ENCODE assay signal across 6 cellular contexts in the genomic region with DNA sequence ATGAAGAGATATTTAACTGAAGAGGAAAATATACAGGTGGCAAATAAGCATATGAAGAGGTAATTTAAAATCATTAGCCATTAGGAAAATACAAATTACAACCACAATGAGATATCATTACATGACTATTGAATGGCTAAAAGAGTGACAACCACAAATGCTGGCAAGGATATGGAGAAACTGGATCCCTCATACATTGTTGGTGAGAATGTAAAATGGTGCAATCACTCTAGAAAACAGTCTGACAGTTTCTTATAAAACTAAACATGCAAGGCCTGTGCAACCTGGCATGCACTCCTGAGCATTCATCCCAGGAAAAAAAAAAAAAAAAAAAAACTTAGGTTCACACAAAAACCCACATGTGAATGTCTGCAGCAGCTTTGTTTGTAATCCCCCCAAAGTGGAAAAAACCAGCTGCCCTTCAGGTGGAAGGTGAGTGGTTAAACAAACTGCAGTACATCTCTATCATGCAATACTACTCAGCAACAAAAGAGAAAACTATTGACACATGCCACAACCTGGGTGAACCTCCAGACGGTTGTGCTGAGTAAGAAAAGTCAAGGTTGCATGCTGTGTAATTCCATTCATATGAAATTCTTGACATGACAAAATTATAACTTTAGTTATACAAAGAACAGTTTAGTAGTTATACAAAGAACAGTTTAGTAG.
DNase-seq lines count a peak whose midpoint lies in the region; ATAC-seq, FAIRE-seq and TF ChIP-seq lines count a peak whose summit lies in the region.
"Not testable (repeated sequence)": the region's sequence is repeated elsewhere in the genome, so short reads cannot be mapped to it uniquely, and the experiment has no call there.

No MANE protein-coding gene starts in this region.

- CTCF ChIA-PET in MCF 10A (lab: Yijun Ruan, JAX); HepG2 (lab: Yijun Ruan, JAX; ENCODE audit: low intra/inter-chr PET ratio, low total read pairs): not testable (repeated sequence)

- peak in 1 of 2 experiments; percentile 47; a peak in 1 of 4 replicates for TF ChIP-seq EP300 in HepG2 (IDR thresholded peaks at IDR 0.05; ENCODE audit: low read depth in 2 of 2, low read length in 2 of 2)
- not testable (repeated sequence) for TF ChIP-seq EP300 in HepG2 (CRISPR knock-in tag; IDR thresholded peaks at IDR 0.05; ENCODE audit: borderline replicate concordance)

- POLR2A ChIA-PET in MCF 10A (lab: Yijun Ruan, JAX); HepG2 (lab: Yijun Ruan, JAX): not testable (repeated sequence)

- H3K9me3 ChIP-seq in HepG2 (ENCODE audit: low read length) = not testable (repeated sequence)

- H3K4me1 Mint-ChIP-seq in MCF 10A (ENCODE audit: insufficient read depth, unreplicated experiment) = peaks cover 24% of the 10 kb centered on the region

- H3K4me3 ChIP-seq in HepG2 (replicated peaks in 1 of 3; ENCODE audit: insufficient read depth in 1 of 3, low read depth in 2 of 3, low read length in 3 of 3) = not testable (repeated sequence)

- not testable (repeated sequence) for H3K36me3 Mint-ChIP-seq in MCF 10A (ENCODE audit: insufficient read depth, unreplicated experiment)

- not testable (repeated sequence) for BruUV-seq in MCF 10A (replicated peaks; lab: Mats Ljungman, UMichigan); HepG2 (replicated peaks; lab: Mats Ljungman, UMichigan)

- TF ChIP-seq CTCF in MCF 10A (IDR thresholded peaks at IDR 0.05; ENCODE audit: unreplicated experiment); HepG2 (CRISPR knock-in tag; IDR thresholded peaks at IDR 0.05): not testable (repeated sequence)

- not testable (repeated sequence) for H3K9ac ChIP-seq in HepG2 (ENCODE audit: insufficient read depth, low read depth, low read length)

- not testable (repeated sequence) for H3K27ac ChIP-seq in HepG2 (ENCODE audit: extremely low read length, insufficient read depth, low read length)

- in situ Hi-C loops in HepG2 (cut with HindIII; ENCODE audit: extremely low pct_ligation_motif_present, low pct_unique_long_range_greater_than_20kb) = not testable (repeated sequence)

- intact Hi-C loops in MCF 10A (cut with micrococcal nuclease); HepG2 (cut with micrococcal nuclease; ENCODE audit: unreplicated experiment): not testable (repeated sequence)

- not testable (repeated sequence) for H3K27ac Mint-ChIP-seq in MCF 10A (ENCODE audit: low read depth, unreplicated experiment)

- TF ChIP-seq RAD21 in HepG2 (CRISPR knock-in tag; IDR thresholded peaks at IDR 0.05) = not testable (repeated sequence)

- not testable (repeated sequence) for H3K4me2 ChIP-seq in HepG2 (ENCODE audit: low read depth, low read length)

- H3K36me3 ChIP-seq in HepG2 (replicated peaks in 1 of 2; ENCODE audit: control insufficient read depth in 1 of 2, insufficient read depth in 2 of 2, low read length in 2 of 2) = not testable (repeated sequence)

- not testable (repeated sequence) for H3K27me3 Mint-ChIP-seq in MCF 10A (ENCODE audit: insufficient read depth, unreplicated experiment)

- H2AFZ ChIP-seq in HepG2 (ENCODE audit: low read length) = not testable (repeated sequence)

- H4K20me1 ChIP-seq in HepG2 (ENCODE audit: insufficient read depth, low read length) = not testable (repeated sequence)

- DNase-seq in EH (ENCODE audit: low read depth) = peak; percentile 7
- peak; percentile 43 for DNase-seq in LHCN-M2 (ENCODE audit: low read depth)
- peak; percentile 10 for DNase-seq in RPMI7951 (ENCODE audit: low read depth)
- peak; percentile 49 for DNase-seq in MCF 10A (ENCODE audit: unreplicated experiment)
- DNase-seq in fibroblast of gingiva (ENCODE audit: low read depth) = peak; percentile 36
- DNase-seq in HepG2 (ENCODE audit: low spot score) = peak; percentile 38

- not testable (repeated sequence) for H3K9me3 Mint-ChIP-seq in MCF 10A (ENCODE audit: unreplicated experiment)

- WGBS in HepG2 (ENCODE audit: low lambda C conversion rate) = 0% methylated on average over 1 of the region's 1 CpG

- TF ChIP-seq POLR2A in HepG2 (IDR thresholded peaks at IDR 0.05; ENCODE audit: insufficient read depth in 1 of 2, low read depth in 2 of 2, low read length in 2 of 2) = not testable (repeated sequence)

- H3K27me3 ChIP-seq in HepG2 (ENCODE audit: control insufficient read depth in 1 of 2, insufficient read depth in 2 of 2, low read length in 2 of 2) = not testable (repeated sequence)

- not testable (repeated sequence) for FAIRE-seq in HepG2 (lab: Jason Lieb, UNC)

- H3K4me3 Mint-ChIP-seq in MCF 10A (ENCODE audit: unreplicated experiment) = not testable (repeated sequence)

- H3K79me2 ChIP-seq in HepG2 (ENCODE audit: insufficient read depth, low read length) = not testable (repeated sequence)

- H3K4me1 ChIP-seq in HepG2 (ENCODE audit: insufficient read depth, low read length) = 0 out of 2 replicates have a peak, but pooled peaks cover 12% of the 10 kb centered on the region

- peak; percentile 76 for ATAC-seq in HepG2

TF ChIP-seq in HepG2, 621 proteins besides CTCF, POLR2A, EP300 and RAD21 (continues in another document):
- not testable (repeated sequence) for TF ChIP-seq FOXA1 (IDR thresholded peaks at IDR 0.05)
- 0 out of 2 replicates have a peak, but pooled peaks have one; percentile 31 for TF ChIP-seq FOXA1 (CRISPR knock-in tag; IDR thresholded peaks at IDR 0.05)
- TF ChIP-seq RARA (CRISPR knock-in tag; IDR thresholded peaks at IDR 0.05) = peak; percentile 44
- peak; percentile 39; the same call in 1 of the 2 replicates for TF ChIP-seq RXRB (CRISPR knock-in tag; IDR thresholded peaks at IDR 0.05; ENCODE audit: borderline replicate concordance)
- peak; percentile 63 for TF ChIP-seq ZNF7 (CRISPR knock-in tag; IDR thresholded peaks at IDR 0.05)
- 0 out of 2 replicates have a peak, but pooled peaks have one; percentile 38 for TF ChIP-seq FOXA3 (CRISPR knock-in tag; IDR thresholded peaks at IDR 0.05)
- TF ChIP-seq THAP11 (CRISPR knock-in tag; IDR thresholded peaks at IDR 0.05) = 0 out of 2 replicates have a peak, but pooled peaks have one; percentile 19
- TF ChIP-seq GATAD2A (CRISPR knock-in tag; IDR thresholded peaks at IDR 0.05) = peak; percentile 68
- TF ChIP-seq ATF4 (CRISPR knock-in tag; IDR thresholded peaks at IDR 0.05) = peak in 1 of 2 experiments; percentile 38; a peak in 1 of 4 replicates
- peak; percentile 68; the same call in 1 of the 2 replicates for TF ChIP-seq ZNF652 (CRISPR knock-in tag; IDR thresholded peaks at IDR 0.05; ENCODE audit: borderline replicate concordance, low read depth)
- TF ChIP-seq ZBTB7B (CRISPR knock-in tag; IDR thresholded peaks at IDR 0.05) = 0 out of 2 replicates have a peak, but pooled peaks have one; percentile 27
- 0 out of 2 replicates have a peak, but pooled peaks have one; percentile 35 for TF ChIP-seq HMG20A (CRISPR knock-in tag; IDR thresholded peaks at IDR 0.05; ENCODE audit: borderline replicate concordance)
- TF ChIP-seq BCL6 (CRISPR knock-in tag; IDR thresholded peaks at IDR 0.05) = 0 out of 2 replicates have a peak, but pooled peaks have one; percentile 25
- 0 out of 2 replicates have a peak, but pooled peaks have one; percentile 37 for TF ChIP-seq ZGPAT (CRISPR knock-in tag; IDR thresholded peaks at IDR 0.05)
- peak; percentile 34; the same call in 1 of the 2 replicates for TF ChIP-seq ARID5B (CRISPR knock-in tag; IDR thresholded peaks at IDR 0.05)
